In genomic region chr16:87713469-87714229, GRCh38 we compare ENCODE assay signal across 15 cellular contexts. TPM values are rescaled to one million over a fixed set of nuclear protein-coding genes. Genes with fewer than 3 reads are reported as not detected.
DNase-seq lines count a peak whose midpoint lies in the region; ATAC-seq, FAIRE-seq and TF ChIP-seq lines count a peak whose summit lies in the region.
"Had no signal": no experiment of that assay in that cellular context is flagged by ENCODE, and none has a peak within 500 bp of the region (broad histone marks: within the 10 kb centered on the region; RNA-seq: fewer than 3 reads in every experiment).

No MANE protein-coding gene starts in this region.

- H3K4me1 ChIP-seq in Karpas-422 (ENCODE audit: low read length) = no peaks in the 10 kb centered on the region
- H3K4me1 ChIP-seq: psoas muscle, upper lobe of left lung had no signal

- H3K4me3 Mint-ChIP-seq in activated CD4-positive, alpha-beta memory T cell treated with anti-CD3 and anti-CD28 coated beads for 36 hours = no peak overlapping the region

- no peak for FAIRE-seq in H54 (lab: Jason Lieb, UNC)
- FAIRE-seq: astrocyte had no signal

- no peak overlapping the region for H3K4me2 ChIP-seq in Karpas-422 (ENCODE audit: low read depth, low read length, poor library complexity, severe bottlenecking)

- H3K27me3 Mint-ChIP-seq in activated CD4-positive, alpha-beta memory T cell treated with anti-CD3 and anti-CD28 coated beads for 36 hours = no peaks in the 10 kb centered on the region

- peak; percentile 58 for ATAC-seq in HG03354 (IDR thresholded peaks at IDR 0.05; ENCODE audit: poor library complexity, severe bottlenecking, unreplicated experiment)
- ATAC-seq: esophagus mucosa, psoas muscle, Right ventricle myocardium inferior had no signal

- no peaks in the 10 kb centered on the region for H3K9me3 ChIP-seq in Karpas-422 (ENCODE audit: low read length)
- H3K9me3 ChIP-seq: psoas muscle, upper lobe of left lung had no signal

- H2AFZ ChIP-seq in Karpas-422 (ENCODE audit: low read length) = no peak overlapping the region

- no peaks in the 10 kb centered on the region for H3K9me2 ChIP-seq in Karpas-422 (replicated peaks; ENCODE audit: insufficient read depth, low read length)

- intact Hi-C loops in activated CD4-positive, alpha-beta memory T cell treated with anti-CD3 and anti-CD28 coated beads for 36 hours (cut with micrococcal nuclease) = loop anchor here (1.0 kb wide), 1 partner anchor 15 kb away; no protein-coding TSS in a partner anchor

- H3K27ac ChIP-seq in Karpas-422 (ENCODE audit: low read length) = no peak overlapping the region
- H3K27ac ChIP-seq: psoas muscle, upper lobe of left lung had no signal

- H4K20me1 ChIP-seq in Karpas-422 (ENCODE audit: insufficient read depth, low read depth, low read length) = no peaks in the 10 kb centered on the region

- H3K9me3 Mint-ChIP-seq in activated CD4-positive, alpha-beta memory T cell treated with anti-CD3 and anti-CD28 coated beads for 36 hours = no peaks in the 10 kb centered on the region

- H3K27me3 ChIP-seq in Karpas-422 (ENCODE audit: low read length) = no peaks in the 10 kb centered on the region
- H3K27me3 ChIP-seq: upper lobe of left lung had no signal

- H3K4me1 Mint-ChIP-seq in activated CD4-positive, alpha-beta memory T cell treated with anti-CD3 and anti-CD28 coated beads for 36 hours (ENCODE audit: low read depth) = peaks cover 23% of the 10 kb centered on the region

- CTCF ChIA-PET in activated CD4-positive, alpha-beta memory T cell treated with anti-CD3 and anti-CD28 coated beads for 36 hours (lab: Charles Lee) = interaction anchor here (1.9 kb wide), 1 partner anchor 11 kb away, joined by 7 read pairs; no protein-coding TSS in a partner anchor

- DNase-seq in activated CD4-positive, alpha-beta memory T cell treated with anti-CD3 and anti-CD28 coated beads for 36 hours = peak; percentile 84
- DNase-seq in central memory CD4-positive, alpha-beta T cell = peak; percentile 53
- DNase-seq in stimulated activated CD4-positive, alpha-beta T cell treated with anti-CD3 and anti-CD28 coated beads, TNF-alpha, amount 100 ng/mL, for 48 hours (ENCODE audit: low read depth in 3 of 3) = peak; percentile 22 to 45 (median 31)
- DNase-seq in H54 (ENCODE audit: insufficient read length, low spot score) (no peak), Karpas-422 (no peak), HuH-7.5 (ENCODE audit: low spot score) (no peak)
- DNase-seq in NK-92 treated with Interleukin-12 subunit alpha and Interleukin-12 subunit beta, amount 100 ng/mL, for 24 hours (lab: John Stamatoyannopoulos, UW) = no peak
- DNase-seq: kidney glomerular epithelial cell, NCI-H1694 treated with DMSO at 0.1 percent for 48 hours, psoas muscle, upper lobe of left lung had no signal

- peaks cover 21% of the 10 kb centered on the region for H3K36me3 Mint-ChIP-seq in activated CD4-positive, alpha-beta memory T cell treated with anti-CD3 and anti-CD28 coated beads for 36 hours

- no peaks in the 10 kb centered on the region for H3K79me2 ChIP-seq in Karpas-422 (ENCODE audit: low read length)

- POLR2A ChIA-PET in activated CD4-positive, alpha-beta memory T cell treated with anti-CD3 and anti-CD28 coated beads for 36 hours (lab: Charles Lee) = interaction anchor here (0.6 to 1.1 kb wide), 2 partner anchors 11 to 18 kb away, joined by 3 read pairs; no protein-coding TSS in a partner anchor

- peak overlapping the region; percentile 83 for H3K27ac Mint-ChIP-seq in activated CD4-positive, alpha-beta memory T cell treated with anti-CD3 and anti-CD28 coated beads for 36 hours

- TF ChIP-seq POLR2A in H54 (IDR thresholded peaks at IDR 0.05; ENCODE audit: low read depth, low read length) = no peak

- H3K4me3 ChIP-seq in Karpas-422 (ENCODE audit: low read length) = no peak overlapping the region
- H3K4me3 ChIP-seq: psoas muscle, upper lobe of left lung had no signal

- H3K9ac ChIP-seq in Karpas-422 (ENCODE audit: low read length) = no peak overlapping the region

- no peaks in the 10 kb centered on the region for H3K36me3 ChIP-seq in Karpas-422 (ENCODE audit: insufficient read depth, low read length)

RNA-seq across cellular contexts. Expression of gene KLHDC4, which starts 52.1 kb away (rescaled TPM):
- 10 to 100 TPM; 65.9 to 70.2 TPM for total RNA-seq in activated CD4-positive, alpha-beta memory T cell treated with anti-CD3 and anti-CD28 coated beads for 36 hours
- 21.1 and 30.1 TPM in 2 replicates for total RNA-seq in Karpas-422 (2014; rRNA removed; shearing (Covaris generic); ENCODE audit: low replicate concordance)

Comparison
In these comparisons a context has a peak if more than half of its experiments do, and no peak if none do; other contexts are left out.
1. DNase-seq: peak in activated CD4-positive, alpha-beta memory T cell treated with anti-CD3 and anti-CD28 coated beads for 36 hours (single experiment), central memory CD4-positive, alpha-beta T cell (single experiment) and stimulated activated CD4-positive, alpha-beta T cell treated with anti-CD3 and anti-CD28 coated beads, TNF-alpha, amount 100 ng/mL, for 48 hours (3 of 3); none in H54 (single experiment), Karpas-422 (single experiment), HuH-7.5 (single experiment) and NK-92 treated with Interleukin-12 subunit alpha and Interleukin-12 subunit beta, amount 100 ng/mL, for 24 hours (single experiment).